9 cellular contexts compared by ENCODE assay signal in the genomic region with DNA sequence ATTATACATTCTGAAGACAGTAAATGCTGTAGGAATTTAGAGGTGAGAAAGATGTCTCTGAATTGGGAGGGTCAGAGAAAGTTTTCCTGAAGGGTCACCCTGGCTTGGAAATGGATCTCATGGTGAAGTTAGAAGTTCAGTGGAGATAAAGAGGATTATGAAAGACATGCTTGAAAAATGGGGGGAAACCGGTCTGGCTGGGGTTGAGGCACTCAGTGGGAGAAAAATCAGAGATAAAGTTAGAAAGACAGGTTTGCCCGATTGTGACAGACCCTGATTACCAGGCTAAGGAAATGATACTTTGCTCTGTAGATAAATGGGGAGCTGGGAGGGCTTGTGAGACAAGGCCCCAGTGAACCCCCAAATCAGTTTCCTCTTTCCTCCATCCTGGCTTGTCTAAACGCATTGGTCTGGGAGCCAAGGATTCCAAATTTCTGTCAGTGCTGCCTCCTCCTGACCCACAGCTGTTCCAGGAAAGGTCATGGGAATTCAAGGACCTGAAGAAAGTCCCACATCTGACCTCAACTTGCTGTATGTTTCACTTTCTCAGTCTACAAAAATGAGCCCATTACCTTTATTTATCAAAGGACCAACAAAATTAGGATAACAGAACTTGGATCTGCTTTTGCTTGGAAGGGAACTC. TPM values are rescaled to one million over a fixed set of nuclear protein-coding genes. Genes with fewer than 3 reads are reported as not detected.
DNase-seq lines count a peak whose midpoint lies in the region; ATAC-seq and TF ChIP-seq lines count a peak whose summit lies in the region.
"Had no signal": no experiment of that assay in that cellular context is flagged by ENCODE, and none has a peak within 500 bp of the region (broad histone marks: within the 10 kb centered on the region; RNA-seq: fewer than 3 reads in every experiment).

No MANE protein-coding gene starts in this region.

- no peaks in the 10 kb centered on the region for H3F3A ChIP-seq in GM23338 (replicated peaks; ENCODE audit: low read depth)

- no peak overlapping the region for H4K8ac ChIP-seq in H9 (replicated peaks; ENCODE audit: insufficient read length, low read depth, low read length)

- peak; percentile 8; the same call in 2 of the 3 replicates for ATAC-seq in GM23338
- peak; percentile 38 for ATAC-seq in omental fat pad (ENCODE audit: low FRiP score)
- ATAC-seq in HG02973 (IDR thresholded peaks at IDR 0.05; ENCODE audit: unreplicated experiment) = no peak
- no peak for ATAC-seq in HG03025 (IDR thresholded peaks at IDR 0.05; ENCODE audit: low FRiP score, unreplicated experiment)
- ATAC-seq: T-cell had no signal

- H3K4me1 ChIP-seq in GM23338 (ENCODE audit: insufficient read depth) = peaks cover 10% of the 10 kb centered on the region
- peaks cover 5% of the 10 kb centered on the region for H3K4me1 ChIP-seq in H9 (ENCODE audit: insufficient read depth, low read length)
- H3K4me1 ChIP-seq: HAP-1 had no signal

- no peaks in the 10 kb centered on the region; the same call in 2 of the 3 replicates for H3K36me3 Mint-ChIP-seq in GM23338 (ENCODE audit: low read depth)
- no peaks in the 10 kb centered on the region for H3K36me3 Mint-ChIP-seq in glutamatergic neuron (ENCODE audit: unreplicated experiment)
- no peaks in the 10 kb centered on the region for H3K36me3 Mint-ChIP-seq in H9 (ENCODE audit: insufficient read depth in 1 of 3, low read depth in 3 of 3)
- H3K36me3 Mint-ChIP-seq: T-cell had no signal

- H3K79me1 ChIP-seq in H9 (ENCODE audit: insufficient read depth, low read depth, low read length, poor library complexity, severe bottlenecking) = no peaks in the 10 kb centered on the region

- H2AK5ac ChIP-seq in H9 (ENCODE audit: insufficient read length, low read length) = no peak overlapping the region

- no peak overlapping the region for H2BK120ac ChIP-seq in H9 (ENCODE audit: low read depth, low read length, poor library complexity, severe bottlenecking)

- no peak overlapping the region for H3K9ac ChIP-seq in H9 (ENCODE audit: extremely low read depth, insufficient read length, low read length)

- no peak overlapping the region; the same call in 1 of the 2 replicates for H3K4me2 ChIP-seq in GM23338
- no peak overlapping the region for H3K4me2 ChIP-seq in H9 (ENCODE audit: insufficient read depth, insufficient read length, low read length)

- H2BK15ac ChIP-seq in H9 (ENCODE audit: low read depth, low read length) = no peak overlapping the region

- no peak overlapping the region for H4K5ac ChIP-seq in H9 (ENCODE audit: insufficient read length, low read depth, low read length)

- no peak overlapping the region for H3K27ac Mint-ChIP-seq in GM23338
- peak overlapping the region; percentile 81 for H3K27ac Mint-ChIP-seq in glutamatergic neuron (ENCODE audit: unreplicated experiment)
- no peak overlapping the region; a peak in 1 of 7 replicates for H3K27ac Mint-ChIP-seq in H9
- H3K27ac Mint-ChIP-seq: T-cell had no signal

- no CpG with 5 or more reads among the region's 3 CpGs for WGBS in H9 (ENCODE audit: extremely low coverage, insufficient read length, low lambda C conversion rate)

- no peak overlapping the region for H3K56ac ChIP-seq in H9 (ENCODE audit: insufficient read length, low read depth, low read length)

- H2BK5ac ChIP-seq in H9 (ENCODE audit: insufficient read length, low read length) = no peak overlapping the region

- peaks cover 26% of the 10 kb centered on the region for H3K4me1 Mint-ChIP-seq in GM23338
- peaks cover 20% of the 10 kb centered on the region for H3K4me1 Mint-ChIP-seq in glutamatergic neuron (ENCODE audit: low read depth, unreplicated experiment)
- H3K4me1 Mint-ChIP-seq in H9 = peaks cover 24 to 26% of the 10 kb centered on the region in 2 experiments

- no peaks in the 10 kb centered on the region for H3K36me3 ChIP-seq in GM23338 (ENCODE audit: insufficient read depth)
- H3K36me3 ChIP-seq: HAP-1 had no signal

- H2AFZ ChIP-seq in GM23338 (peak overlapping the region; percentile 26; the same call in 1 of the 2 replicates), H9 (ENCODE audit: low read length) (no peak overlapping the region)

- TF ChIP-seq CTCF in GM23338 (conservative IDR thresholded peaks at IDR 0.05; ENCODE audit: low read depth in 2 of 2) (peak in 1 of 2 experiments; percentile 20; a peak in 2 of 4 replicates), glutamatergic neuron (IDR thresholded peaks at IDR 0.05; ENCODE audit: partially characterized antibody, unreplicated experiment) (no peak), omental fat pad (IDR thresholded peaks at IDR 0.05) (no peak), H9 (conservative IDR thresholded peaks at IDR 0.05) (no peak)

- H3K23me2 ChIP-seq in H9 (ENCODE audit: insufficient read length, low read depth, low read length, poor library complexity, severe bottlenecking) = no peaks in the 10 kb centered on the region

- H3K79me2 ChIP-seq in GM23338 (replicated peaks; ENCODE audit: insufficient read depth) = no peaks in the 10 kb centered on the region
- no peaks in the 10 kb centered on the region for H3K79me2 ChIP-seq in H9 (ENCODE audit: insufficient read depth, low read length)

- no peaks in the 10 kb centered on the region for H3K9me3 ChIP-seq in H9 (ENCODE audit: control insufficient read depth, low read depth, low read length)
- H3K9me3 ChIP-seq: HAP-1 had no signal

- no peak overlapping the region for H4K91ac ChIP-seq in H9 (ENCODE audit: insufficient read length, low read depth, low read length)

- H3K9me2 ChIP-seq in GM23338 (ENCODE audit: insufficient read depth) = no peaks in the 10 kb centered on the region

- no peak overlapping the region for H3K14ac ChIP-seq in H9 (ENCODE audit: insufficient read depth, low read length)

- no peak overlapping the region for H2BK12ac ChIP-seq in H9 (ENCODE audit: insufficient read length, low read depth, low read length)

- H3K27me3 ChIP-seq in GM23338 (ENCODE audit: insufficient read depth) (no peaks in the 10 kb centered on the region), H9 (ENCODE audit: insufficient read depth, low read length) (no peaks in the 10 kb centered on the region)

- no peak overlapping the region for H3K4me3 ChIP-seq in GM23338
- H3K4me3 ChIP-seq: HAP-1 had no signal

- no peak overlapping the region for H3K23ac ChIP-seq in H9 (ENCODE audit: insufficient read length, low read depth, low read length)

- H3K18ac ChIP-seq in H9 (ENCODE audit: insufficient read length, low read depth, low read length) = no peak overlapping the region

- H3K4me3 Mint-ChIP-seq in GM23338 (no peak overlapping the region), glutamatergic neuron (ENCODE audit: unreplicated experiment) (peak overlapping the region; percentile 50), H9 (no peak overlapping the region; a peak in 1 of 5 replicates)
- H3K4me3 Mint-ChIP-seq: T-cell had no signal

- H3K27ac ChIP-seq in GM23338 (ENCODE audit: low read depth) (no peak overlapping the region), H9 (ENCODE audit: insufficient read length, low read depth, low read length) (no peak overlapping the region)

- H3K27me3 Mint-ChIP-seq in GM23338 (ENCODE audit: insufficient read depth, low read depth, poor library complexity) (peaks cover 17% of the 10 kb centered on the region), glutamatergic neuron (ENCODE audit: unreplicated experiment) (peaks cover 3% of the 10 kb centered on the region), H9 (ENCODE audit: low read depth) (peaks cover 35% of the 10 kb centered on the region)

- H4K20me1 ChIP-seq in GM23338 (replicated peaks; ENCODE audit: insufficient read depth) (no peaks in the 10 kb centered on the region), H9 (ENCODE audit: control insufficient read depth, insufficient read depth, insufficient read length) (no peaks in the 10 kb centered on the region)

- H3K9me3 Mint-ChIP-seq in GM23338 = no peaks in the 10 kb centered on the region; the same call in 2 of the 3 replicates
- H3K9me3 Mint-ChIP-seq in glutamatergic neuron (ENCODE audit: unreplicated experiment) = peaks cover 8% of the 10 kb centered on the region
- H3K9me3 Mint-ChIP-seq in H9 = no peaks in the 10 kb centered on the region
- H3K9me3 Mint-ChIP-seq: T-cell had no signal

- no peak overlapping the region for H3K4ac ChIP-seq in H9 (ENCODE audit: low read depth, low read length)

- H3T11ph ChIP-seq in H9 (ENCODE audit: low read length) = no peak overlapping the region

- DNase-seq in GM23338 (ENCODE audit: low spot score) (no peak), glutamatergic neuron (no peak), omental fat pad (ENCODE audit: low spot score) (no peak), H9 (no peak)
- DNase-seq: T-cell had no signal

- H2BK20ac ChIP-seq in H9 (ENCODE audit: low read depth, low read length, poor library complexity, severe bottlenecking) = no peak overlapping the region

TF ChIP-seq in GM23338, 12 proteins besides CTCF, POLR2A, EP300 and RAD21 (continues in another document):
- no peak for TF ChIP-seq NANOG (IDR thresholded peaks at IDR 0.05; ENCODE audit: borderline replicate concordance)

RNA-seq across cellular contexts. Expression of a gene that starts 3.6 kb away (rescaled TPM):
- not detected in 2 replicates for total RNA-seq in GM23338 (2014; rRNA removed; shearing (Covaris generic))
- not detected in 2 replicates for polyA plus RNA-seq in GM23338 (2016; fragmentation: Nextera tagmentation; extraction: Ambion mirVana)
- total RNA-seq in glutamatergic neuron (ENCODE audit: unreplicated experiment) (not detected), omental fat pad (not detected), H9 (2021) (not detected in 2 replicates)
- total RNA-seq: occipital lobe, T-cell had no signal

RNA-seq across cellular contexts. Expression of a gene that starts 3.9 kb away (rescaled TPM):
- total RNA-seq in GM23338 (2014; rRNA removed; shearing (Covaris generic)) = not detected in 2 replicates
- not detected in 2 replicates for polyA plus RNA-seq in GM23338 (2016; fragmentation: Nextera tagmentation; extraction: Ambion mirVana)
- total RNA-seq in glutamatergic neuron (ENCODE audit: unreplicated experiment) (not detected), omental fat pad (not detected), H9 (2021) (not detected in 2 replicates)
- total RNA-seq: occipital lobe, T-cell had no signal

RNA-seq across cellular contexts. Expression of a gene that starts 8.5 kb away (rescaled TPM):
- not detected in 2 replicates for total RNA-seq in GM23338 (2014; rRNA removed; shearing (Covaris generic))
- not detected in 2 replicates for polyA plus RNA-seq in GM23338 (2016; fragmentation: Nextera tagmentation; extraction: Ambion mirVana)
- not detected for total RNA-seq in glutamatergic neuron (ENCODE audit: unreplicated experiment)
- total RNA-seq in omental fat pad = not detected
- not detected in 2 replicates for total RNA-seq in H9 (2021)
- total RNA-seq: occipital lobe, T-cell had no signal

RNA-seq across cellular contexts. Expression of a gene that starts 13.7 kb away (rescaled TPM):
- 15.2 and 20.6 TPM in 2 replicates for total RNA-seq in GM23338 (2014; rRNA removed; shearing (Covaris generic))
- polyA plus RNA-seq in GM23338 (2016; fragmentation: Nextera tagmentation; extraction: Ambion mirVana) = 8.8 and 10.5 TPM in 2 replicates
- total RNA-seq in glutamatergic neuron (ENCODE audit: unreplicated experiment) (33.1 TPM), omental fat pad (100 to 1,000 TPM; 169 to 444 (median 218) TPM), H9 (2021) (18.1 and 20.6 TPM in 2 replicates)

RNA-seq across cellular contexts. Expression of a gene that starts 19.1 kb away (rescaled TPM):
- not detected in 2 replicates for total RNA-seq in GM23338 (2014; rRNA removed; shearing (Covaris generic))
- polyA plus RNA-seq in GM23338 (2016; fragmentation: Nextera tagmentation; extraction: Ambion mirVana) = not detected in 2 replicates
- total RNA-seq in glutamatergic neuron (ENCODE audit: unreplicated experiment) (not detected), omental fat pad (not detected), H9 (2021) (not detected in 2 replicates)
- total RNA-seq: occipital lobe, T-cell had no signal

Comparison
In these comparisons a context has a peak if more than half of its experiments do, and no peak if none do; other contexts are left out.
1. ATAC-seq: peak in GM23338 (single experiment) and omental fat pad (single experiment); none in HG02973 (single experiment) and HG03025 (single experiment).